In genomic region chr11:78351979-78352731, GRCh38 we compare ENCODE assay signal across 14 cellular contexts.
A peak's percentile ranks its signal among the peaks of the same experiment; 100 is the strongest.
DNase-seq lines count a peak whose midpoint lies in the region; ATAC-seq and TF ChIP-seq lines count a peak whose summit lies in the region.
"Had no signal": no experiment of that assay in that cellular context is flagged by ENCODE, and none has a peak within 500 bp of the region (broad histone marks: within the 10 kb centered on the region; RNA-seq: fewer than 3 reads in every experiment).

No MANE protein-coding gene starts in this region.

- peaks cover 0 to 5% of the 10 kb centered on the region in 2 donors for H3K9me3 Mint-ChIP-seq in stimulated activated naive B cell treated with anti-CD40 and anti-IgM and Interleukin-4, amounts not matched to agents 10 μg/mL and 1 μg/mL and 100 μg/mL, for 72 hours

- H3K27ac ChIP-seq in dorsolateral prefrontal cortex: peak overlapping the region; percentile 63 to 99 (median 90)
- H3K27ac ChIP-seq in neutrophil: peak overlapping the region; percentile 93

- H3K4me3 Mint-ChIP-seq in stimulated activated naive B cell treated with anti-CD40 and anti-IgM and Interleukin-4, amounts not matched to agents 10 μg/mL and 1 μg/mL and 100 μg/mL, for 72 hours: no peak overlapping the region
- H3K4me3 Mint-ChIP-seq: activated CD8-positive, alpha-beta T cell treated with anti-CD3 and anti-CD28 coated beads, Interleukin-2, amount 10 ng/mL, durations not matched to agents 7 days and 5 days; immature natural killer cell; naive thymus-derived CD8-positive, alpha-beta T cell; T-cell had no signal

- intact Hi-C loops in dorsolateral prefrontal cortex (cut with DNase I): loop anchor here in 1 of 2 donors (2.0 kb wide), 1 partner anchor 65 kb away; the partner anchor contains the start of gene GAB2

- DNase-seq in Ammon's horn (ENCODE audit: low spot score) (peak; percentile 30), NB4 (ENCODE audit: low read depth) (peak; percentile 30), dorsolateral prefrontal cortex (no peak), T-helper 9 cell (no peak), AG08396 (ENCODE audit: low spot score) (no peak)
- no peak for DNase-seq in stimulated activated naive B cell treated with anti-CD40 and anti-IgM and Interleukin-4, amounts not matched to agents 10 μg/mL and 1 μg/mL and 100 μg/mL, for 72 hours
- DNase-seq: activated CD8-positive, alpha-beta T cell treated with anti-CD3 and anti-CD28 coated beads, Interleukin-2, amount 10 ng/mL, durations not matched to agents 7 days and 5 days; activated naive CD4-positive, alpha-beta T cell treated with Interleukin-2 at 50 U/mL for 16 hours; AML-193; immature natural killer cell; naive thymus-derived CD8-positive, alpha-beta T cell; T-cell had no signal

- ATAC-seq in GM18867 (IDR thresholded peaks at IDR 0.05; ENCODE audit: unreplicated experiment): no peak
- ATAC-seq in stimulated activated naive B cell treated with anti-CD40 and anti-IgM and Interleukin-4, amounts not matched to agents 10 μg/mL and 1 μg/mL and 100 μg/mL, for 72 hours (replicated peaks): no peak
- ATAC-seq: activated CD8-positive, alpha-beta T cell treated with anti-CD3 and anti-CD28 coated beads, Interleukin-2, amount 10 ng/mL, durations not matched to agents 7 days and 5 days; naive thymus-derived CD8-positive, alpha-beta T cell; T-cell had no signal

- TF ChIP-seq CTCF in NB4 (IDR thresholded peaks at IDR 0.05; ENCODE audit: low read depth, low read length) (no peak), dorsolateral prefrontal cortex (IDR thresholded peaks at IDR 0.05 in 54 of 56, conservative IDR thresholded peaks at IDR 0.05 in 2 of 56; ENCODE audit: low read depth in 1 of 56, partially characterized antibody in 56 of 56) (no peak), neutrophil (IDR thresholded peaks at IDR 0.05) (no peak)

- H3K4me1 Mint-ChIP-seq in stimulated activated naive B cell treated with anti-CD40 and anti-IgM and Interleukin-4, amounts not matched to agents 10 μg/mL and 1 μg/mL and 100 μg/mL, for 72 hours: peaks cover 27 to 68% of the 10 kb centered on the region in 2 donors

- no peaks in the 10 kb centered on the region for H3K27me3 ChIP-seq in dorsolateral prefrontal cortex
- no peaks in the 10 kb centered on the region for H3K27me3 ChIP-seq in neutrophil

- H3K27ac Mint-ChIP-seq in stimulated activated naive B cell treated with anti-CD40 and anti-IgM and Interleukin-4, amounts not matched to agents 10 μg/mL and 1 μg/mL and 100 μg/mL, for 72 hours: no peak overlapping the region
- H3K27ac Mint-ChIP-seq: activated CD8-positive, alpha-beta T cell treated with anti-CD3 and anti-CD28 coated beads, Interleukin-2, amount 10 ng/mL, durations not matched to agents 7 days and 5 days; immature natural killer cell; naive thymus-derived CD8-positive, alpha-beta T cell; T-cell had no signal

- H3K36me3 Mint-ChIP-seq in stimulated activated naive B cell treated with anti-CD40 and anti-IgM and Interleukin-4, amounts not matched to agents 10 μg/mL and 1 μg/mL and 100 μg/mL, for 72 hours: peaks cover under 1 to 3% of the 10 kb centered on the region in 2 donors
- H3K36me3 Mint-ChIP-seq: immature natural killer cell had no signal

- no peak for TF ChIP-seq POLR2A in NB4 (IDR thresholded peaks at IDR 0.05; ENCODE audit: extremely low read depth, insufficient read length)

- no peaks in the 10 kb centered on the region for H3K9me3 ChIP-seq in neutrophil

- no peaks in the 10 kb centered on the region for H3K27me3 Mint-ChIP-seq in stimulated activated naive B cell treated with anti-CD40 and anti-IgM and Interleukin-4, amounts not matched to agents 10 μg/mL and 1 μg/mL and 100 μg/mL, for 72 hours
- H3K27me3 Mint-ChIP-seq: T-cell had no signal

- no peaks in the 10 kb centered on the region for H3K36me3 ChIP-seq in neutrophil

- H3K4me1 ChIP-seq in neutrophil (ENCODE audit: control insufficient read depth in 1 of 2, insufficient read depth in 1 of 2, low read depth in 1 of 2, low read length in 1 of 2): peaks cover 38 to 53% of the 10 kb centered on the region in 2 experiments

- H3K4me3 ChIP-seq in NB4 (ENCODE audit: low read depth, low read length): no peak overlapping the region
- H3K4me3 ChIP-seq in dorsolateral prefrontal cortex: peak overlapping the region in 2 of 59 donors; percentile 42 to 60
- no peak overlapping the region for H3K4me3 ChIP-seq in neutrophil (ENCODE audit: low read depth in 1 of 2, low read length in 1 of 2)

Comparison
In these comparisons a context has a peak if more than half of its experiments do, and no peak if none do; other contexts are left out.
1. DNase-seq: peak in Ammon's horn (single experiment) and NB4 (single experiment); none in dorsolateral prefrontal cortex (0 of 10), T-helper 9 cell (single experiment), AG08396 (single experiment) and stimulated activated naive B cell treated with anti-CD40 and anti-IgM and Interleukin-4, amounts not matched to agents 10 μg/mL and 1 μg/mL and 100 μg/mL, for 72 hours (single experiment).